7 cellular contexts compared by ENCODE assay signal in genomic region chr14:62819931-62820330, GRCh38.
"Had no signal": no experiment of that assay in that cellular context is flagged by ENCODE, and none has a peak within 500 bp of the region (broad histone marks: within the 10 kb centered on the region; RNA-seq: fewer than 3 reads in every experiment).

No MANE protein-coding gene starts in this region.

- DNase-seq: GM23248, GOT3, H7, HFFc6 had no signal

- H3K4me3 ChIP-seq: GM23248, HAP-1, K562 had no signal

- H3K27ac ChIP-seq: GM23248, HL-60 had no signal

- H3K9ac ChIP-seq: GM23248 had no signal

- H3K4me1 ChIP-seq: HAP-1 had no signal

- H3K36me3 ChIP-seq: HAP-1 had no signal

- H3K9me3 ChIP-seq: HAP-1 had no signal
